Comparison of ENCODE assay signal across 23 cellular contexts in genomic region chr7:97011104-97011503, GRCh38. TPM values are rescaled to one million over a fixed set of nuclear protein-coding genes. Genes with fewer than 3 reads are reported as not detected.
DNase-seq lines count a peak whose midpoint lies in the region; ATAC-seq and TF ChIP-seq lines count a peak whose summit lies in the region.
"Had no signal": no experiment of that assay in that cellular context is flagged by ENCODE, and none has a peak within 500 bp of the region (broad histone marks: within the 10 kb centered on the region; RNA-seq: fewer than 3 reads in every experiment).

No MANE protein-coding gene starts in this region.

- peaks cover 98% of the 10 kb centered on the region for H3K27me3 Mint-ChIP-seq in GM23338 (ENCODE audit: insufficient read depth, low read depth, poor library complexity)
- H3K27me3 Mint-ChIP-seq in type B pancreatic cell: peaks cover 96% of the 10 kb centered on the region
- H3K27me3 Mint-ChIP-seq in endothelial cell (ENCODE audit: unreplicated experiment): peaks cover 54% of the 10 kb centered on the region

- H3K4me2 ChIP-seq in GM23338 (no peak overlapping the region), hepatocyte (peak overlapping the region; percentile 3), MM.1S (ENCODE audit: low read depth, low read length) (no peak overlapping the region)
- H3K4me2 ChIP-seq: BLaER1 had no signal

- H3K9me3 Mint-ChIP-seq in GM23338 (peaks cover 4% of the 10 kb centered on the region; the same call in 2 of the 3 replicates), type B pancreatic cell (no peaks in the 10 kb centered on the region), endothelial cell (ENCODE audit: unreplicated experiment) (no peaks in the 10 kb centered on the region)

- no peak overlapping the region for H3K4me3 ChIP-seq in GM23338
- H3K4me3 ChIP-seq in dorsolateral prefrontal cortex: peak overlapping the region in 41 of 59 donors; percentile 1 to 65 (median 27)
- H3K4me3 ChIP-seq in hepatocyte: no peak overlapping the region
- no peak overlapping the region for H3K4me3 ChIP-seq in MM.1S (ENCODE audit: low read length)
- H3K4me3 ChIP-seq: BLaER1 had no signal

- intact Hi-C loops in dorsolateral prefrontal cortex (cut with DNase I): no loop called here

- H3K27ac Mint-ChIP-seq in GM23338: no peak overlapping the region
- no peak overlapping the region for H3K27ac Mint-ChIP-seq in type B pancreatic cell
- no peak overlapping the region for H3K27ac Mint-ChIP-seq in endothelial cell (ENCODE audit: unreplicated experiment)
- H3K27ac Mint-ChIP-seq: CD14-positive monocyte; CD4-positive, CD25-positive, alpha-beta regulatory T cell; CD8-positive, alpha-beta memory T cell had no signal

- H3K36me3 ChIP-seq in GM23338 (ENCODE audit: insufficient read depth): no peaks in the 10 kb centered on the region
- H3K36me3 ChIP-seq in hepatocyte (replicated peaks; ENCODE audit: insufficient read depth, low read depth): no peaks in the 10 kb centered on the region
- no peaks in the 10 kb centered on the region for H3K36me3 ChIP-seq in MM.1S (replicated peaks; ENCODE audit: insufficient read depth, low read length)
- H3K36me3 ChIP-seq: BLaER1 had no signal

- ATAC-seq in GM23338 (no peak), esophagus mucosa (no peak)

- peaks cover 72% of the 10 kb centered on the region for H3F3A ChIP-seq in GM23338 (replicated peaks; ENCODE audit: low read depth)
- H3F3A ChIP-seq in MM.1S (ENCODE audit: insufficient read depth, low read length): no peaks in the 10 kb centered on the region

- WGBS in hepatocyte (ENCODE audit: low lambda C conversion rate, missing lambda C conversion rate): 47% methylated on average over 1 of the region's 1 CpG

- H3K4me3 Mint-ChIP-seq in GM23338 (no peak overlapping the region), type B pancreatic cell (peak overlapping the region; percentile 77), endothelial cell (ENCODE audit: unreplicated experiment) (no peak overlapping the region)
- H3K4me3 Mint-ChIP-seq: CD4-positive, alpha-beta memory T cell; CD4-positive, CD25-positive, alpha-beta regulatory T cell; CD8-positive, alpha-beta memory T cell had no signal

- H3K4me1 ChIP-seq in GM23338 (ENCODE audit: insufficient read depth) (peaks cover 50% of the 10 kb centered on the region), hepatocyte (ENCODE audit: insufficient read depth) (peaks cover 4% of the 10 kb centered on the region), MM.1S (ENCODE audit: low read length) (no peaks in the 10 kb centered on the region)

- H3K4me1 Mint-ChIP-seq in GM23338 (peaks cover 25% of the 10 kb centered on the region), type B pancreatic cell (ENCODE audit: unreplicated experiment) (peaks cover 27% of the 10 kb centered on the region), endothelial cell (ENCODE audit: unreplicated experiment) (peaks cover 3% of the 10 kb centered on the region)

- H2AFZ ChIP-seq in GM23338: no peak overlapping the region
- no peak overlapping the region for H2AFZ ChIP-seq in hepatocyte
- H2AFZ ChIP-seq in MM.1S (ENCODE audit: low read length): no peak overlapping the region

- H3K9me3 ChIP-seq in hepatocyte (ENCODE audit: low read depth) (no peaks in the 10 kb centered on the region), MM.1S (replicated peaks; ENCODE audit: insufficient read depth, low read length) (no peaks in the 10 kb centered on the region)
- H3K9me3 ChIP-seq: BE2C had no signal

- peaks cover 83% of the 10 kb centered on the region for H4K20me1 ChIP-seq in GM23338 (replicated peaks; ENCODE audit: insufficient read depth)
- H4K20me1 ChIP-seq in hepatocyte (ENCODE audit: insufficient read depth, poor library complexity, severe bottlenecking): no peaks in the 10 kb centered on the region
- no peaks in the 10 kb centered on the region for H4K20me1 ChIP-seq in MM.1S (ENCODE audit: insufficient read depth, low read length)
- H4K20me1 ChIP-seq: BLaER1 had no signal

- DNase-seq in GM23338 (ENCODE audit: low spot score) (no peak), dorsolateral prefrontal cortex (no peak), hepatocyte (ENCODE audit: low spot score) (no peak), type B pancreatic cell (ENCODE audit: extremely low spot score, unreplicated experiment) (no peak), MM.1S (no peak), endothelial cell (ENCODE audit: low spot score) (no peak), AG08396 (ENCODE audit: low spot score) (no peak)
- DNase-seq: 8988T; BE2C; C1 segment of cervical spinal cord; CD4-positive, alpha-beta memory T cell; CD4-positive, CD25-positive, alpha-beta regulatory T cell; CD8-positive, alpha-beta memory T cell; COR-L47; DMS 273 treated with DMSO at 0.1 percent for 48 hours; DMS153; DMS53; DMS79; DND-41; GF-D8 had no signal

- no peaks in the 10 kb centered on the region for H3K9me2 ChIP-seq in GM23338 (ENCODE audit: insufficient read depth)
- no peaks in the 10 kb centered on the region for H3K9me2 ChIP-seq in hepatocyte (replicated peaks; ENCODE audit: insufficient read depth)
- no peaks in the 10 kb centered on the region for H3K9me2 ChIP-seq in MM.1S (replicated peaks; ENCODE audit: insufficient read depth, low read length)

- H3K36me3 Mint-ChIP-seq in GM23338 (ENCODE audit: low read depth) (no peaks in the 10 kb centered on the region; the same call in 2 of the 3 replicates), type B pancreatic cell (peaks cover 19% of the 10 kb centered on the region), endothelial cell (ENCODE audit: low read depth, unreplicated experiment) (no peaks in the 10 kb centered on the region)
- H3K36me3 Mint-ChIP-seq: CD14-positive monocyte; CD4-positive, CD25-positive, alpha-beta regulatory T cell had no signal

- no peak overlapping the region for H3K9ac ChIP-seq in MM.1S (ENCODE audit: low read length)
- H3K9ac ChIP-seq: BLaER1 had no signal

- H3K27me3 ChIP-seq in GM23338 (ENCODE audit: insufficient read depth) (peaks cover 99% of the 10 kb centered on the region), dorsolateral prefrontal cortex (peaks cover 18 to 99% (median 98%) of the 10 kb centered on the region in 45 donors), hepatocyte (peaks cover 95% of the 10 kb centered on the region), MM.1S (replicated peaks; ENCODE audit: insufficient read depth, low read length) (peaks cover 4% of the 10 kb centered on the region; the same call in 1 of the 2 replicates)
- H3K27me3 ChIP-seq: BE2C had no signal

- H3K27ac ChIP-seq in GM23338 (ENCODE audit: low read depth): no peak overlapping the region
- H3K27ac ChIP-seq in dorsolateral prefrontal cortex: peak overlapping the region in 7 of 59 donors; percentile 3 to 48 (median 41)
- no peak overlapping the region for H3K27ac ChIP-seq in hepatocyte
- no peak overlapping the region for H3K27ac ChIP-seq in MM.1S (ENCODE audit: low read length)
- H3K27ac ChIP-seq: BLaER1 had no signal

- TF ChIP-seq CTCF in GM23338 (conservative IDR thresholded peaks at IDR 0.05; ENCODE audit: low read depth in 2 of 2) (no peak), dorsolateral prefrontal cortex (IDR thresholded peaks at IDR 0.05 in 54 of 56, conservative IDR thresholded peaks at IDR 0.05 in 2 of 56; ENCODE audit: low read depth in 1 of 56, partially characterized antibody in 56 of 56) (no peak), hepatocyte (IDR thresholded peaks at IDR 0.05; ENCODE audit: poor library complexity) (no peak), type B pancreatic cell (conservative IDR thresholded peaks at IDR 0.05) (no peak), MM.1S (IDR thresholded peaks at IDR 0.05; ENCODE audit: low read length) (no peak), endothelial cell (IDR thresholded peaks at IDR 0.05; ENCODE audit: unreplicated experiment) (no peak)

- H3K79me2 ChIP-seq in GM23338 (replicated peaks; ENCODE audit: insufficient read depth) (no peaks in the 10 kb centered on the region), hepatocyte (peaks cover 24% of the 10 kb centered on the region), MM.1S (ENCODE audit: low read length) (no peaks in the 10 kb centered on the region)

TF ChIP-seq in GM23338, 12 proteins besides CTCF, POLR2A, EP300 and RAD21:
- TF ChIP-seq JUNB (IDR thresholded peaks at IDR 0.05; ENCODE audit: unreplicated experiment): no peak
- no peak for TF ChIP-seq STAT1 (IDR thresholded peaks at IDR 0.05; ENCODE audit: unreplicated experiment)
- TF ChIP-seq EZH2 (IDR thresholded peaks at IDR 0.05; ENCODE audit: low read depth, unreplicated experiment): peak; percentile 70
TF ChIP-seq in GM23338: peak in this region for 1.

RNA-seq across cellular contexts. Expression of gene DLX6, which starts 5.8 kb away (rescaled TPM):
- not detected in 2 replicates for total RNA-seq in GM23338 (2014; rRNA removed; shearing (Covaris generic))
- polyA plus RNA-seq in GM23338 (2016; fragmentation: Nextera tagmentation; extraction: Ambion mirVana) (not detected in 2 replicates), hepatocyte (2.6 and 3.5 TPM in 2 replicates)
- total RNA-seq in dorsolateral prefrontal cortex (1 to 10 TPM in 112 of 120 experiments, under 1 TPM in 8; 0.46 to 6.1 (median 2.2) TPM), hepatocyte (1.9 and 2.2 TPM in 2 replicates), type B pancreatic cell (ENCODE audit: low replicate concordance) (3.5 and 25.5 TPM in 2 replicates), endothelial cell (ENCODE audit: unreplicated experiment) (not detected), esophagus mucosa (not detected)
- total RNA-seq: CD4-positive, alpha-beta memory T cell; CD4-positive, CD25-positive, alpha-beta regulatory T cell; CD8-positive, alpha-beta memory T cell had no signal
- polyA plus RNA-seq: CD14-positive monocyte; CD4-positive, alpha-beta memory T cell; CD4-positive, CD25-positive, alpha-beta regulatory T cell; CD8-positive, alpha-beta memory T cell had no signal

RNA-seq across cellular contexts. Expression of gene DLX5, which starts 13.5 kb away (rescaled TPM):
- total RNA-seq in GM23338 (2014; rRNA removed; shearing (Covaris generic)): not detected in 2 replicates
- polyA plus RNA-seq in GM23338 (2016; fragmentation: Nextera tagmentation; extraction: Ambion mirVana): not detected in 2 replicates
- 1 to 10 TPM in 116 of 120 experiments, under 1 TPM in 4; 0.39 to 7.1 (median 2.6) TPM for total RNA-seq in dorsolateral prefrontal cortex
- total RNA-seq in hepatocyte: 4.0 and 5.0 TPM in 2 replicates
- 19.6 and 22.1 TPM in 2 replicates for polyA plus RNA-seq in hepatocyte
- total RNA-seq in type B pancreatic cell (ENCODE audit: low replicate concordance): 21.0 and 37.9 TPM in 2 replicates
- total RNA-seq in endothelial cell (ENCODE audit: unreplicated experiment): 0.18 TPM
- 3.5 TPM for total RNA-seq in esophagus mucosa
- total RNA-seq: CD4-positive, alpha-beta memory T cell; CD4-positive, CD25-positive, alpha-beta regulatory T cell; CD8-positive, alpha-beta memory T cell had no signal
- polyA plus RNA-seq: CD14-positive monocyte; CD4-positive, alpha-beta memory T cell; CD4-positive, CD25-positive, alpha-beta regulatory T cell; CD8-positive, alpha-beta memory T cell had no signal

Comparison
In these comparisons a context has a peak if more than half of its experiments do, and no peak if none do; other contexts are left out.
1. H3K4me3 ChIP-seq: peak in dorsolateral prefrontal cortex (41 of 59); none in GM23338 (single experiment), hepatocyte (single experiment) and MM.1S (single experiment).